8 cellular contexts compared by ENCODE assay signal in the genomic region with DNA sequence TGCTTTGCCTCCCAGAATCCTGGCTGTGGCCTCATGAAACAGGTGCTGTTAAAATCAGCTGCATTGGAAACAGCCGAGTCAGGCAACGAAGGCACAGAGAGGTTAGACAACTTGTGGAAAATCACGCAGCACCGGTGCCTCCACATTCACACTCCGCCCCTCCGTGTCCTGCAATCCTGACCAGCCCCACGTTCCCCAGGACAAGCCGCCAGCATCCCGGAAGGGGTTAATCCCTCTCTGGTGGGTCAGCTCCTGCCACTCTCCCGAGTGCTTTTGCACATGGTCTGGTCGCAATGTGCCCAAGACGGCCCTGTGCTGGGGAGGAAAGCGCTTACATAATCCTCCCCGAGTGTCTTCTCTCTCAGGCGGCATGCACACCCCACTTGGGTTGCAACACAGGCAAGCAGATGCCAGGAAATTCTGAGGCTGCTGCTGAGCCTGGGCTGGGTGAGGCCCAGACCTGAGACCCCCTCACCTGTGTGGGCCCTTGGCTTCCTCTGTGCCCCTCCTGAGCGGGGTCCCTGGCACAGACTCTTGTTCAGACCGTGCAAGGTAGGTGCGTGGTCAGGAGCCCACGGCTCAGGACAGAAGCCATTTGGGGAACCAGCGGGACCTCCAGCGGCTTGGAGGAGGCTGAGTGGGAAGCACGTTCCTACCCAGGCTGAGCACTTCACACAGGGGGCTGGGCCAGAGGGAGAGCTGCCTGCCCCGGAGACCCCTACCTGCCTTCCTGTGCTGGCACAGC.
A peak's percentile ranks its signal among the peaks of the same experiment; 100 is the strongest.
DNase-seq lines count a peak whose midpoint lies in the region; ATAC-seq, FAIRE-seq and TF ChIP-seq lines count a peak whose summit lies in the region.
"Not testable (repeated sequence)": the region's sequence is repeated elsewhere in the genome, so short reads cannot be mapped to it uniquely, and the experiment has no call there.

No MANE protein-coding gene starts in this region.

- H3K9ac ChIP-seq in GM23248: not testable (repeated sequence)

- H3K79me2 ChIP-seq in GM23248 (ENCODE audit: insufficient read depth): not testable (repeated sequence)

- peaks cover 41% of the 10 kb centered on the region for H3K27me3 ChIP-seq in GM23248 (replicated peaks; ENCODE audit: insufficient read depth)

- not testable (repeated sequence) for H3F3A ChIP-seq in GM23248 (ENCODE audit: insufficient read depth)

- POLR2A ChIA-PET in A549 (lab: Yijun Ruan, JAX): not testable (repeated sequence)

- not testable (repeated sequence) for H3K9me3 ChIP-seq in A549; GM23248 (ENCODE audit: low read depth)

- H3K9me2 ChIP-seq in GM23248 (ENCODE audit: insufficient read depth): not testable (repeated sequence)

- H3K4me3 ChIP-seq in A549; GM23248; fibroblast of villous mesenchyme (ENCODE audit: low read depth, low read length): not testable (repeated sequence)

- H3K36me3 ChIP-seq in GM23248 (ENCODE audit: low read depth): not testable (repeated sequence)

- WGBS in A549 (ENCODE audit: missing lambda C conversion rate): 86% methylated on average over 16 of the region's 23 CpGs
- WGBS in GM23248 (ENCODE audit: low coverage in 1 of 2, low lambda C conversion rate in 2 of 2, missing lambda C conversion rate in 2 of 2), 2 experiments: 8 to 9% methylated on average over 20 to 22 of the region's 23 CpGs

- H3K27ac ChIP-seq in A549; GM23248; caudate nucleus (ENCODE audit: low read depth, low read length): not testable (repeated sequence)

- CTCF ChIA-PET in A549 (lab: Yijun Ruan, JAX): interaction anchor here (0.9 kb wide), 1 partner anchor 10 kb away, joined by 3 read pairs; no protein-coding TSS in a partner anchor

- not testable (repeated sequence) for TF ChIP-seq POLR2A in A549 (IDR thresholded peaks at IDR 0.05; ENCODE audit: low read length)

- H3K4me1 ChIP-seq in A549; GM23248 (ENCODE audit: insufficient read depth): not testable (repeated sequence)

- not testable (repeated sequence) for H4K20me1 ChIP-seq in GM23248 (ENCODE audit: insufficient read depth)

- TF ChIP-seq RAD21 in A549 (conservative IDR thresholded peaks at IDR 0.05 in 1 of 2, IDR thresholded peaks at IDR 0.05 in 1 of 2): not testable (repeated sequence)

- FAIRE-seq in A549 (lab: Jason Lieb, UNC): peak; percentile 28

- not testable (repeated sequence) for H2AFZ ChIP-seq in GM23248

- not testable (repeated sequence) for DNase-seq in A549 (ENCODE audit: low read depth in 1 of 2, low spot score in 1 of 2); left lobe of liver (ENCODE audit: low spot score); omental fat pad (ENCODE audit: low spot score)
- DNase-seq in GM23248: peak; percentile 72
- peak; percentile 38 for DNase-seq in NOMO-1 treated with dmso at 0.1 percent for 144 hours (lab: John Stamatoyannopoulos, UW; ENCODE audit: unreplicated experiment)
- DNase-seq in caudate nucleus (lab: John Stamatoyannopoulos, UW): peak in 34 of 61 donors; percentile 7 to 82 (median 36)
- peak; percentile 62 for DNase-seq in fibroblast of villous mesenchyme (ENCODE audit: low read depth)
- peak; percentile 51 for DNase-seq in superior temporal gyrus (ENCODE audit: extremely low spot score)

- not testable (repeated sequence) for ATAC-seq in A549
- peak; percentile 14 for ATAC-seq in left lobe of liver
- peak; percentile 54 for ATAC-seq in omental fat pad (ENCODE audit: low FRiP score)

- not testable (repeated sequence) for TF ChIP-seq CTCF in A549 (IDR thresholded peaks at IDR 0.05); fibroblast of villous mesenchyme (IDR thresholded peaks at IDR 0.05; ENCODE audit: insufficient read depth, low read depth, low read length); omental fat pad (IDR thresholded peaks at IDR 0.05)

- not testable (repeated sequence) for H3K4me2 ChIP-seq in A549; GM23248 (ENCODE audit: unreplicated experiment)

- not testable (repeated sequence) for TF ChIP-seq EP300 in A549 (IDR thresholded peaks at IDR 0.05)

- in situ Hi-C loops in GM23248 (cut with MboI): not testable (repeated sequence)
